15 cellular contexts compared by ENCODE assay signal in genomic region chr6:125254321-125254720, GRCh38.
"Had no signal": no experiment of that assay in that cellular context is flagged by ENCODE, and none has a peak within 500 bp of the region (broad histone marks: within the 10 kb centered on the region; RNA-seq: fewer than 3 reads in every experiment).

No MANE protein-coding gene starts in this region.

- H3K9me3 Mint-ChIP-seq: natural killer cell, neural crest cell had no signal

- H3K9me3 ChIP-seq: esophagus squamous epithelium, mucosa of descending colon had no signal

- H3K27ac Mint-ChIP-seq: natural killer cell had no signal

- H3K27me3 ChIP-seq: esophagus squamous epithelium had no signal

- ATAC-seq: mucosa of descending colon, natural killer cell, right cardiac atrium had no signal

- FAIRE-seq: endometrium, small intestine, urothelium cell line had no signal

- H3K4me3 Mint-ChIP-seq: natural killer cell, neural crest cell had no signal

- DNase-seq: effector memory CD4-positive, alpha-beta T cell; esophagus squamous epithelium; foreskin fibroblast; hippocampal formation; kidney glomerular epithelial cell; mucosa of descending colon; natural killer cell; right cardiac atrium; small intestine; stimulated activated CD4-positive, alpha-beta T cell treated with anti-CD3 and anti-CD28 coated beads, Interleukin-2, amount 100 ng/mL, for 48 hours; stimulated activated naive CD4-positive, alpha-beta T cell treated with Interleukin-2 at 50 U/mL for 16 hours; trophoblast cell had no signal

- H3K4me3 ChIP-seq: esophagus squamous epithelium, mucosa of descending colon had no signal

- H3K36me3 Mint-ChIP-seq: natural killer cell had no signal
